Comparison of ENCODE assay signal across 25 cellular contexts in the genomic region with DNA sequence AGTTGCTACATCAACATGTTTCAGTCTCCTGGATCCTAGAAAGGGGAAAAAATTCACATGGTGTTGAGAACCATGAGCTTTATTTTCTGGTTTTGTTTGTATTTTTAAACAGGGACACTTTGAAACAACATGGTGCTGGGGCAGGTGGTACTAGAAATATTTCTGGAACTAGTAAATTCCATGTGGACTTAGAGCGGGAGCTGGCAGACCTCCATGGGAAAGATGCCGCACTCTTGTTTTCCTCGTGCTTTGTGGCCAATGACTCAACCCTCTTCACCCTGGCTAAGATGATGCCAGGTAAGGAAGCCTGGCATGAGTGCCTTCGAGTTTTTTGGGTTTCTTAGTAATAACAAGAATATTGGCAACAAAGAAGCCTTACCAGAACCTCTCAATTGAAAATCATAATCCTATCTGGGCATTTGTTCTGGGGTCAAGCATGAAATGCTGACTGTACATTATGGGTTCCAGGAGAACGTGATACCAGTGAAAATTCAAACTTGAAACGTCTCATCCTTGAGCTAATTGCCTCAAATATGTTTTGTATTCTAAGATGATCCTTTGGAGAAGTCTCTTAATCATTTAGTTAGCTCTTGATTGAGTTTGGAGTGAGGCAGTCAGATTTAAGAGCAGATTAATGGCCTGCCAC. TPM values are rescaled to one million over a fixed set of nuclear protein-coding genes. Genes with fewer than 3 reads are reported as not detected.
DNase-seq lines count a peak whose midpoint lies in the region; ATAC-seq and TF ChIP-seq lines count a peak whose summit lies in the region.
"Had no signal": no experiment of that assay in that cellular context is flagged by ENCODE, and none has a peak within 500 bp of the region (broad histone marks: within the 10 kb centered on the region; RNA-seq: fewer than 3 reads in every experiment).

No MANE protein-coding gene starts in this region.

- H3K9me3 ChIP-seq in breast epithelium, result no peaks in the 10 kb centered on the region
- H3K9me3 ChIP-seq: thoracic aorta had no signal

- ATAC-seq in activated T-helper 17 cell treated with anti-CD3 and anti-CD28 coated beads, Interleukin-2, amount 50 U/mL, for 72 hours (replicated peaks), result no peak
- ATAC-seq in stimulated activated effector memory CD8-positive, alpha-beta T cell treated with anti-CD3 and anti-CD28 coated beads, Interleukin-12 subunit alpha, Interleukin-12 subunit beta, amount 100 ng/mL, for 72 hours, result no peak
- ATAC-seq in GM18868 (IDR thresholded peaks at IDR 0.05; ENCODE audit: unreplicated experiment), result no peak
- ATAC-seq: left ventricle myocardium superior; stimulated activated memory B cell treated with anti-CD40 and anti-IgM and Interleukin-4, amounts not matched to agents 10 μg/mL and 1 μg/mL and 100 μg/mL, for 72 hours had no signal

- no peaks in the 10 kb centered on the region for H3K4me1 ChIP-seq in breast epithelium
- H3K4me1 ChIP-seq: neural progenitor cell had no signal

- H3K4me3 ChIP-seq in breast epithelium, result no peak overlapping the region
- no peak overlapping the region for H3K4me3 ChIP-seq in fibroblast of mammary gland (ENCODE audit: control insufficient read depth, low read depth, low read length)
- H3K4me3 ChIP-seq: neural progenitor cell, skin epidermis, thoracic aorta had no signal

- POLR2A ChIA-PET in MCF 10A (lab: Yijun Ruan, JAX), result interaction anchor here (1.1 to 2.3 kb wide), 8 partner anchors 9 to 159 kb away, joined by 3 to 17 read pairs (median 6); partner anchors contain the start of genes POC1A, TWF2 and WDR82

- no peak for TF ChIP-seq POLR2A in breast epithelium (IDR thresholded peaks at IDR 0.05)

- H3K36me3 ChIP-seq in breast epithelium, result peaks cover 7% of the 10 kb centered on the region

- intact Hi-C loops in MCF 10A (cut with micrococcal nuclease), result no loop called here
- intact Hi-C loops in breast epithelium (cut with DNase I; ENCODE audit: low total_unique reads), result no loop called here

- peaks cover 26% of the 10 kb centered on the region for H3K4me1 Mint-ChIP-seq in MCF 10A (ENCODE audit: insufficient read depth, unreplicated experiment)
- peaks cover 25% of the 10 kb centered on the region for H3K4me1 Mint-ChIP-seq in activated T-helper 17 cell treated with anti-CD3 and anti-CD28 coated beads, Interleukin-2, amount 50 U/mL, for 72 hours
- peaks cover 42% of the 10 kb centered on the region for H3K4me1 Mint-ChIP-seq in stimulated activated effector memory CD8-positive, alpha-beta T cell treated with anti-CD3 and anti-CD28 coated beads, Interleukin-12 subunit alpha, Interleukin-12 subunit beta, amount 100 ng/mL, for 72 hours
- H3K4me1 Mint-ChIP-seq: neural progenitor cell had no signal

- CTCF ChIA-PET in MCF 10A (lab: Yijun Ruan, JAX), result interaction anchor here (0.6 to 2.2 kb wide), 8 partner anchors 9 to 1010 kb away, joined by 3 to 13 read pairs (median 4); no protein-coding TSS in a partner anchor

- BruUV-seq in MCF 10A (replicated peaks; lab: Mats Ljungman, UMichigan), result no TSS peak

- TF ChIP-seq CTCF in MCF 10A (IDR thresholded peaks at IDR 0.05; ENCODE audit: unreplicated experiment) (no peak), breast epithelium (IDR thresholded peaks at IDR 0.05) (no peak), fibroblast of mammary gland (conservative IDR thresholded peaks at IDR 0.05; ENCODE audit: control insufficient read depth, insufficient read depth, low read depth, low read length) (no peak)

- no peak overlapping the region for H3K27ac Mint-ChIP-seq in MCF 10A (ENCODE audit: low read depth, unreplicated experiment)
- H3K27ac Mint-ChIP-seq in activated T-helper 17 cell treated with anti-CD3 and anti-CD28 coated beads, Interleukin-2, amount 50 U/mL, for 72 hours, result peak overlapping the region; percentile 30
- peak overlapping the region; percentile 63 for H3K27ac Mint-ChIP-seq in stimulated activated effector memory CD8-positive, alpha-beta T cell treated with anti-CD3 and anti-CD28 coated beads, Interleukin-12 subunit alpha, Interleukin-12 subunit beta, amount 100 ng/mL, for 72 hours
- H3K27ac Mint-ChIP-seq: activated naive CD8-positive, alpha-beta T cell treated with anti-CD3 and anti-CD28 coated beads, Interleukin-2, amount 10 ng/mL, durations not matched to agents 7 days and 5 days; immature natural killer cell; neural progenitor cell; progenitor cell of endocrine pancreas; stimulated activated memory B cell treated with anti-CD40 and anti-IgM and Interleukin-4, amounts not matched to agents 10 μg/mL and 1 μg/mL and 100 μg/mL, for 72 hours had no signal

- H3K27me3 Mint-ChIP-seq in MCF 10A (ENCODE audit: insufficient read depth, unreplicated experiment), result no peaks in the 10 kb centered on the region
- H3K27me3 Mint-ChIP-seq in activated T-helper 17 cell treated with anti-CD3 and anti-CD28 coated beads, Interleukin-2, amount 50 U/mL, for 72 hours, result no peaks in the 10 kb centered on the region
- H3K27me3 Mint-ChIP-seq: activated naive CD8-positive, alpha-beta T cell treated with anti-CD3 and anti-CD28 coated beads, Interleukin-2, amount 10 ng/mL, durations not matched to agents 7 days and 5 days; IgD-negative memory B cell; progenitor cell of endocrine pancreas; stimulated activated memory B cell treated with anti-CD40 and anti-IgM and Interleukin-4, amounts not matched to agents 10 μg/mL and 1 μg/mL and 100 μg/mL, for 72 hours had no signal

- H3K27me3 ChIP-seq in breast epithelium, result no peaks in the 10 kb centered on the region
- H3K27me3 ChIP-seq: neural progenitor cell had no signal

- H3K27ac ChIP-seq in breast epithelium, result peak overlapping the region in 1 of 2 donors; percentile 41
- H3K27ac ChIP-seq: neural progenitor cell, skin epidermis, thoracic aorta had no signal

- DNase-seq in MCF 10A (ENCODE audit: unreplicated experiment) (peak; percentile 91), breast epithelium (ENCODE audit: low spot score in 2 of 2) (no peak), fibroblast of mammary gland (ENCODE audit: low read depth) (peak; percentile 21), NCI-H1105 treated with DMSO at 0.1 percent for 48 hours (lab: John Stamatoyannopoulos, UW) (no peak), NCI-H69 (lab: John Stamatoyannopoulos, UW) (no peak)
- DNase-seq in stimulated activated effector memory CD8-positive, alpha-beta T cell treated with anti-CD3 and anti-CD28 coated beads, Interleukin-12 subunit alpha, Interleukin-12 subunit beta, amount 100 ng/mL, for 72 hours (ENCODE audit: low spot score in 2 of 2), result no peak
- DNase-seq: activated CD4-positive, CD25-positive, alpha-beta regulatory T cell; activated naive CD8-positive, alpha-beta T cell treated with anti-CD3 and anti-CD28 coated beads, Interleukin-2, amount 10 ng/mL, durations not matched to agents 7 days and 5 days; H7; immature natural killer cell; left ventricle myocardium superior; NCI-H1694 treated with DMSO at 0.1 percent for 48 hours; NCI-H526 treated with DMSO at 0.1 percent for 48 hours; stimulated activated CD4-positive, alpha-beta T cell treated with anti-CD3 and anti-CD28 coated beads, Interleukin-1b, Interleukin-23, amount 100 ng/mL, for 48 hours; T1000 had no signal

- peaks cover 90% of the 10 kb centered on the region for H3K36me3 Mint-ChIP-seq in MCF 10A (ENCODE audit: insufficient read depth, unreplicated experiment)
- H3K36me3 Mint-ChIP-seq in activated T-helper 17 cell treated with anti-CD3 and anti-CD28 coated beads, Interleukin-2, amount 50 U/mL, for 72 hours (ENCODE audit: low read depth), result peaks cover 100% of the 10 kb centered on the region
- peaks cover 100% of the 10 kb centered on the region for H3K36me3 Mint-ChIP-seq in stimulated activated effector memory CD8-positive, alpha-beta T cell treated with anti-CD3 and anti-CD28 coated beads, Interleukin-12 subunit alpha, Interleukin-12 subunit beta, amount 100 ng/mL, for 72 hours

- H3K9me3 Mint-ChIP-seq in MCF 10A (ENCODE audit: unreplicated experiment), result no peaks in the 10 kb centered on the region
- no peaks in the 10 kb centered on the region for H3K9me3 Mint-ChIP-seq in activated T-helper 17 cell treated with anti-CD3 and anti-CD28 coated beads, Interleukin-2, amount 50 U/mL, for 72 hours
- H3K9me3 Mint-ChIP-seq in stimulated activated effector memory CD8-positive, alpha-beta T cell treated with anti-CD3 and anti-CD28 coated beads, Interleukin-12 subunit alpha, Interleukin-12 subunit beta, amount 100 ng/mL, for 72 hours, result no peaks in the 10 kb centered on the region
- H3K9me3 Mint-ChIP-seq: activated naive CD8-positive, alpha-beta T cell treated with anti-CD3 and anti-CD28 coated beads, Interleukin-2, amount 10 ng/mL, durations not matched to agents 7 days and 5 days; CD14-positive monocyte; IgD-negative memory B cell; immature natural killer cell; neural progenitor cell; stimulated activated memory B cell treated with anti-CD40 and anti-IgM and Interleukin-4, amounts not matched to agents 10 μg/mL and 1 μg/mL and 100 μg/mL, for 72 hours had no signal

- H3K4me3 Mint-ChIP-seq in MCF 10A (ENCODE audit: unreplicated experiment), result no peak overlapping the region
- H3K4me3 Mint-ChIP-seq in activated T-helper 17 cell treated with anti-CD3 and anti-CD28 coated beads, Interleukin-2, amount 50 U/mL, for 72 hours, result no peak overlapping the region
- H3K4me3 Mint-ChIP-seq in stimulated activated effector memory CD8-positive, alpha-beta T cell treated with anti-CD3 and anti-CD28 coated beads, Interleukin-12 subunit alpha, Interleukin-12 subunit beta, amount 100 ng/mL, for 72 hours, result no peak overlapping the region
- H3K4me3 Mint-ChIP-seq: activated naive CD8-positive, alpha-beta T cell treated with anti-CD3 and anti-CD28 coated beads, Interleukin-2, amount 10 ng/mL, durations not matched to agents 7 days and 5 days; CD14-positive monocyte; IgD-negative memory B cell; immature natural killer cell; neural progenitor cell; stimulated activated memory B cell treated with anti-CD40 and anti-IgM and Interleukin-4, amounts not matched to agents 10 μg/mL and 1 μg/mL and 100 μg/mL, for 72 hours had no signal

RNA-seq across cellular contexts. Expression of gene ALAS1, which starts 7.9 kb away (rescaled TPM):
- total RNA-seq in MCF 10A (2022) (29.2 and 35.7 TPM in 2 replicates), breast epithelium (10 to 100 TPM; 25.9 to 34.7 (median 33.3) TPM)
- total RNA-seq in activated T-helper 17 cell treated with anti-CD3 and anti-CD28 coated beads, Interleukin-2, amount 50 U/mL, for 72 hours, result 10 to 100 TPM; 66.1 to 72.7 TPM

RNA-seq across cellular contexts. Expression of gene TLR9, which starts 19.6 kb away (rescaled TPM):
- total RNA-seq in MCF 10A (2022), result not detected in 2 replicates
- under 1 TPM in 1 of 3 donors, not detected in 2; 0.29 TPM for total RNA-seq in breast epithelium
- under 1 TPM; 0.30 to 0.93 TPM for total RNA-seq in activated T-helper 17 cell treated with anti-CD3 and anti-CD28 coated beads, Interleukin-2, amount 50 U/mL, for 72 hours
- total RNA-seq: fibroblast of villous mesenchyme, H7, progenitor cell of endocrine pancreas, thoracic aorta had no signal

RNA-seq across cellular contexts. Expression of gene TWF2, which starts 33.1 kb away (rescaled TPM):
- total RNA-seq in MCF 10A (2022) (30.5 and 47.0 TPM in 2 replicates), breast epithelium (10 to 100 TPM; 52.7 to 84.5 (median 65.2) TPM)
- total RNA-seq in activated T-helper 17 cell treated with anti-CD3 and anti-CD28 coated beads, Interleukin-2, amount 50 U/mL, for 72 hours, result 100 to 1,000 TPM in 1 of 2 donors, 10 to 100 TPM in 1; 89.9 to 159 TPM

RNA-seq across cellular contexts. Expression of gene PPM1M, which starts 39.7 kb away (rescaled TPM):
- total RNA-seq in MCF 10A (2022), result 10.4 and 14.0 TPM in 2 replicates
- 10 to 100 TPM; 15.4 to 31.2 (median 20.2) TPM for total RNA-seq in breast epithelium
- 100 to 1,000 TPM in 1 of 2 donors, 10 to 100 TPM in 1; 84.6 to 112 TPM for total RNA-seq in activated T-helper 17 cell treated with anti-CD3 and anti-CD28 coated beads, Interleukin-2, amount 50 U/mL, for 72 hours

RNA-seq across cellular contexts. Expression of gene POC1A, which starts 51.6 kb away (rescaled TPM):
- 7.5 and 9.8 TPM in 2 replicates for total RNA-seq in MCF 10A (2022)
- 1 to 10 TPM; 1.9 to 2.7 (median 2.6) TPM for total RNA-seq in breast epithelium
- 10 to 100 TPM; 19.5 to 28.1 TPM for total RNA-seq in activated T-helper 17 cell treated with anti-CD3 and anti-CD28 coated beads, Interleukin-2, amount 50 U/mL, for 72 hours

Comparison
In these comparisons a context has a peak if more than half of its experiments do, and no peak if none do; other contexts are left out.
1. DNase-seq: peak in MCF 10A (single experiment) and fibroblast of mammary gland (single experiment); none in breast epithelium (0 of 2), stimulated activated effector memory CD8-positive, alpha-beta T cell treated with anti-CD3 and anti-CD28 coated beads, Interleukin-12 subunit alpha, Interleukin-12 subunit beta, amount 100 ng/mL, for 72 hours (0 of 2), NCI-H1105 treated with DMSO at 0.1 percent for 48 hours (single experiment) and NCI-H69 (single experiment).